In genomic region chr19:1252221-1252817, GRCh38 we compare ENCODE assay signal across 8 cellular contexts. TPM values are rescaled to one million over a fixed set of nuclear protein-coding genes. Genes with fewer than 3 reads are reported as not detected.
A peak's percentile ranks its signal among the peaks of the same experiment; 100 is the strongest.
DNase-seq lines count a peak whose midpoint lies in the region; ATAC-seq and TF ChIP-seq lines count a peak whose summit lies in the region.

No MANE protein-coding gene starts in this region.

- H3K27me3 ChIP-seq in CD4-positive, alpha-beta T cell (ENCODE audit: control insufficient read depth, insufficient read depth, low read length), result no peaks in the 10 kb centered on the region
- H3K27me3 ChIP-seq in Loucy (ENCODE audit: insufficient read depth, low read length, poor library complexity, severe bottlenecking), result no peaks in the 10 kb centered on the region

- ATAC-seq in CD4-positive, alpha-beta T cell (ENCODE audit: poor library complexity), result no peak
- ATAC-seq in mucosa of descending colon (peak; percentile 7), GM18907 (IDR thresholded peaks at IDR 0.05; ENCODE audit: unreplicated experiment) (no peak)

- peak overlapping the region; percentile 97 for H3K27ac Mint-ChIP-seq in CD4-positive, alpha-beta T cell

- H3K4me3 Mint-ChIP-seq in CD4-positive, alpha-beta T cell, result peak overlapping the region; percentile 97

- no peaks in the 10 kb centered on the region for H3K27me3 Mint-ChIP-seq in CD4-positive, alpha-beta T cell

- peak overlapping the region; percentile 87 for H3K27ac ChIP-seq in CD4-positive, alpha-beta T cell (ENCODE audit: low read depth, low read length)
- H3K27ac ChIP-seq in substantia nigra (ENCODE audit: low read depth, low read length, poor library complexity, severe bottlenecking), result peak overlapping the region; percentile 100

- TF ChIP-seq POLR2A in erythroblast (IDR thresholded peaks at IDR 0.05; ENCODE audit: low read length), result peak; percentile 10

- peak overlapping the region; percentile 98 for H3K4me2 ChIP-seq in Loucy (ENCODE audit: low read depth, low read length, poor library complexity, severe bottlenecking)

- peaks cover 31% of the 10 kb centered on the region; the same call in 1 of the 2 replicates for H3K36me3 ChIP-seq in Loucy (ENCODE audit: insufficient read depth, low read length)
- H3K36me3 ChIP-seq in mucosa of descending colon (ENCODE audit: low read depth), result peaks cover 9% of the 10 kb centered on the region

- TF ChIP-seq CTCF in CD4-positive, alpha-beta T cell (IDR thresholded peaks at IDR 0.05), result no peak
- no peak for TF ChIP-seq CTCF in Loucy (conservative IDR thresholded peaks at IDR 0.05; ENCODE audit: low read length)
- no peak for TF ChIP-seq CTCF in mucosa of descending colon (IDR thresholded peaks at IDR 0.05)

- H3K4me1 ChIP-seq in Loucy (ENCODE audit: insufficient read depth, low read length, poor library complexity, severe bottlenecking) (peaks cover 16% of the 10 kb centered on the region), mucosa of descending colon (ENCODE audit: low read depth) (peaks cover 54% of the 10 kb centered on the region)

- H3K9ac ChIP-seq in Loucy (ENCODE audit: low read depth, low read length, poor library complexity, severe bottlenecking), result peak overlapping the region; percentile 95

- peaks cover 72% of the 10 kb centered on the region for H3K79me2 ChIP-seq in Loucy (ENCODE audit: insufficient read depth, low read length)

- peaks cover 61% of the 10 kb centered on the region for H4K20me1 ChIP-seq in Loucy (ENCODE audit: insufficient read depth, low read length, poor library complexity, severe bottlenecking)

- no peaks in the 10 kb centered on the region for H3K9me3 Mint-ChIP-seq in CD4-positive, alpha-beta T cell

- peaks cover 8% of the 10 kb centered on the region; the same call in 1 of the 2 replicates for H3F3A ChIP-seq in Loucy (ENCODE audit: low read depth)

- peaks cover 48% of the 10 kb centered on the region for H3K36me3 Mint-ChIP-seq in CD4-positive, alpha-beta T cell (ENCODE audit: low read depth)

- no peak overlapping the region for H2AFZ ChIP-seq in Loucy (ENCODE audit: low read length)

- H3K4me1 Mint-ChIP-seq in CD4-positive, alpha-beta T cell (ENCODE audit: low read depth), result peaks cover 12% of the 10 kb centered on the region

- POLR2A ChIA-PET in CD4-positive, alpha-beta T cell (lab: Charles Lee), result interaction anchor here (0.5 to 3.7 kb wide), 12 partner anchors 8 to 1037 kb away, joined by 3 to 193 read pairs (median 5); partner anchors contain the start of genes ABCA7, CIRBP, FAM174C and MED16

- no peaks in the 10 kb centered on the region for H3K9me2 ChIP-seq in Loucy (replicated peaks; ENCODE audit: low read depth, low read length)

- H3K9me3 ChIP-seq in CD4-positive, alpha-beta T cell (ENCODE audit: control insufficient read depth, low read length), result no peaks in the 10 kb centered on the region
- H3K9me3 ChIP-seq in Loucy (ENCODE audit: insufficient read depth, low read depth, low read length) (no peaks in the 10 kb centered on the region), mucosa of descending colon (no peaks in the 10 kb centered on the region)

- intact Hi-C loops in CD4-positive, alpha-beta T cell (cut with DNase I, micrococcal nuclease), result loop anchor here in 1 of 2 experiments (5.0 kb wide), 1 partner anchor 175 kb away; no protein-coding TSS in a partner anchor
- intact Hi-C loops in mucosa of descending colon (cut with DNase I, micrococcal nuclease), result no loop called here

- CTCF ChIA-PET in CD4-positive, alpha-beta T cell (lab: Charles Lee), result interaction anchor here (0.6 to 1.8 kb wide), 6 partner anchors 8 to 23 kb away, joined by 3 to 19 read pairs (median 6); partner anchors contain the start of genes CIRBP and FAM174C

- peak in 6 of 10 experiments; percentile 54 to 65 (median 60) for DNase-seq in CD4-positive, alpha-beta T cell
- DNase-seq in activated CD8-positive, alpha-beta memory T cell treated with anti-CD3 and anti-CD28 coated beads for 24 hours, result peak; percentile 81
- peak; percentile 67 to 80 for DNase-seq in erythroblast (lab: John Stamatoyannopoulos, UW)
- peak; percentile 81 to 92 (median 88) for DNase-seq in mucosa of descending colon
- peak in 48 of 49 donors; percentile 70 to 97 (median 88) for DNase-seq in substantia nigra (lab: John Stamatoyannopoulos, UW)
- no peak for DNase-seq in NCI-H82 treated with DMSO at 0.1 percent for 48 hours (lab: John Stamatoyannopoulos, UW; ENCODE audit: unreplicated experiment)

- peak overlapping the region; percentile 90 for H3K4me3 ChIP-seq in Loucy (ENCODE audit: low read length, poor library complexity, severe bottlenecking)
- no peak overlapping the region for H3K4me3 ChIP-seq in mucosa of descending colon

RNA-seq across cellular contexts. Expression of gene MIDN, which starts 3.9 kb away (rescaled TPM):
- 100 to 1,000 TPM; 214 to 228 TPM for total RNA-seq in CD4-positive, alpha-beta T cell
- 100 to 1,000 TPM; 136 to 251 (median 213) TPM for total RNA-seq in mucosa of descending colon

RNA-seq across cellular contexts. Expression of gene ATP5F1D, which starts 10.8 kb away (rescaled TPM):
- total RNA-seq in CD4-positive, alpha-beta T cell, result 10 to 100 TPM; 77.6 to 92.6 TPM
- 100 to 1,000 TPM; 302 to 391 (median 378) TPM for total RNA-seq in mucosa of descending colon

RNA-seq across cellular contexts. Expression of gene CBARP, which starts 14.5 kb away (rescaled TPM):
- total RNA-seq in CD4-positive, alpha-beta T cell, result under 1 TPM in 1 of 2 experiments, not detected in 1; 0.22 TPM
- total RNA-seq in mucosa of descending colon, result 1 to 10 TPM in 1 of 3 donors, under 1 TPM in 2; 0.29 to 1.2 (median 0.39) TPM

RNA-seq across cellular contexts. Expression of gene CIRBP, which starts 16.8 kb away (rescaled TPM):
- 100 to 1,000 TPM; 614 to 628 TPM for total RNA-seq in CD4-positive, alpha-beta T cell
- 100 to 1,000 TPM; 281 to 507 (median 300) TPM for total RNA-seq in mucosa of descending colon

RNA-seq across cellular contexts. Expression of gene FAM174C, which starts 23.0 kb away (rescaled TPM):
- total RNA-seq in CD4-positive, alpha-beta T cell, result 10 to 100 TPM; 32.0 to 38.3 TPM
- 10 to 100 TPM; 34.2 to 40.1 (median 39.8) TPM for total RNA-seq in mucosa of descending colon
